ENCODE assay signal across 17 cellular contexts in the genomic region with DNA sequence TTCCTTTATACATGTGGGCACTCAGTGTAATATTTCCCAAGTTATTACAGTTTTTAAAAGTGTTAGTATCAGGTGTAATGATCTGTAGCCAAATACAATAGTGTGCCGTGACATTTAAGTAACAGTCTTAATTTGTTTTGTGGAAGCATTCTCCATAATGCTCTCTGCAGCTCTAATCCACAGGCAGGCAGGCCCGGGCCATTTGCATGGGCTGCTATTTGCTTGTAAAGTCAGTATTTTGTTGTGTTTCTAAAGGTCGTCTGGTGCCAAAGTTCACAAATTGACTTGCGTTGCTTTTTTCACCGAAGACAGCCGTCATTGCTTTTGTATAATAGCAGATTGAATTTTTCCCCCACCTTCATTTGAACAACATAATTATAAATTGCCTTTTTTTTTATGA.
"Had no signal": no experiment of that assay in that cellular context is flagged by ENCODE, and none has a peak within 500 bp of the region (broad histone marks: within the 10 kb centered on the region; RNA-seq: fewer than 3 reads in every experiment).

No MANE protein-coding gene starts in this region.

- ATAC-seq: activated CD8-positive, alpha-beta T cell treated with anti-CD3 and anti-CD28 coated beads, Interleukin-2, amount 10 ng/mL, durations not matched to agents 7 days and 5 days; PC-3 had no signal

- H3K9me3 Mint-ChIP-seq: activated T-cell treated with anti-CD3 and anti-CD28 coated beads, Interleukin-2, amount 50 U/mL, for 24 hours; activated T-helper 1 cell treated with anti-CD3 and anti-CD28 coated beads, Interleukin-12 subunit alpha, Interleukin-12 subunit beta, Interleukin-2, Interleukin-4 antibody, amounts not matched to agents 30 ng/mL and 10 ng/mL and 1 ng/mL, durations not matched to agents 14 hours and 24 hours and 36 hours; brain; T-helper 1 cell treated with Interleukin-12 subunit alpha and Interleukin-12 subunit beta and Interleukin-4 antibody, amounts not matched to agents 30 μg/mL and 1 μg/mL, for 36 hours had no signal

- H3K27me3 ChIP-seq: cardiac muscle cell had no signal

- H3K4me3 Mint-ChIP-seq: activated CD8-positive, alpha-beta T cell treated with anti-CD3 and anti-CD28 coated beads, Interleukin-2, amount 10 ng/mL, durations not matched to agents 7 days and 5 days; activated naive CD8-positive, alpha-beta T cell; activated T-cell treated with anti-CD3 and anti-CD28 coated beads, Interleukin-2, amount 50 U/mL, for 24 hours; activated T-helper 1 cell treated with anti-CD3 and anti-CD28 coated beads, Interleukin-12 subunit alpha, Interleukin-12 subunit beta, Interleukin-2, Interleukin-4 antibody, amounts not matched to agents 30 ng/mL and 10 ng/mL and 1 ng/mL, durations not matched to agents 14 hours and 24 hours and 36 hours; brain; T-helper 1 cell treated with Interleukin-12 subunit alpha and Interleukin-12 subunit beta and Interleukin-4 antibody, amounts not matched to agents 30 μg/mL and 1 μg/mL, for 36 hours had no signal

- H3K36me3 Mint-ChIP-seq: activated naive CD8-positive, alpha-beta T cell had no signal

- H3K27ac Mint-ChIP-seq: activated CD8-positive, alpha-beta T cell treated with anti-CD3 and anti-CD28 coated beads, Interleukin-2, amount 10 ng/mL, durations not matched to agents 7 days and 5 days; activated naive CD8-positive, alpha-beta T cell; activated T-cell treated with anti-CD3 and anti-CD28 coated beads, Interleukin-2, amount 50 U/mL, for 24 hours; activated T-helper 1 cell treated with anti-CD3 and anti-CD28 coated beads, Interleukin-12 subunit alpha, Interleukin-12 subunit beta, Interleukin-2, Interleukin-4 antibody, amounts not matched to agents 30 ng/mL and 10 ng/mL and 1 ng/mL, durations not matched to agents 14 hours and 24 hours and 36 hours; brain; T-helper 1 cell treated with Interleukin-12 subunit alpha and Interleukin-12 subunit beta and Interleukin-4 antibody, amounts not matched to agents 30 μg/mL and 1 μg/mL, for 36 hours had no signal

- H3K36me3 ChIP-seq: cardiac muscle cell had no signal

- H3K4me3 ChIP-seq: cardiac muscle cell had no signal

- H3K27ac ChIP-seq: cardiac muscle cell had no signal

- DNase-seq: activated CD4-positive, alpha-beta T cell treated with anti-CD3 and anti-CD28 coated beads for 48 hours; activated CD4-positive, alpha-beta T cell treated with anti-CD3 and anti-CD28 coated beads, Interleukin-2, amount 50 U/mL, for 4 hours; activated CD4-positive, CD25-positive, alpha-beta regulatory T cell treated with anti-CD3 and anti-CD28 coated beads, Interleukin-2, amount 50 U/mL, for 72 hours; activated CD8-positive, alpha-beta T cell treated with anti-CD3 and anti-CD28 coated beads, Interleukin-2, amount 10 ng/mL, durations not matched to agents 7 days and 5 days; activated effector memory CD4-positive, alpha-beta T cell treated with anti-CD3 and anti-CD28 coated beads, Interleukin-2, amount 50 U/mL, for 16 hours; activated naive CD4-positive, alpha-beta T cell treated with Interleukin-2 at 50 U/mL for 16 hours; activated T-cell treated with anti-CD3 and anti-CD28 coated beads, Interleukin-2, amount 50 U/mL, for 24 hours; KBM-7; NCI-H1048; NCI-H1930; PC-3; SHP77 treated with DMSO at 0.1 percent for 48 hours had no signal

- H3K27me3 Mint-ChIP-seq: brain had no signal
